In the genomic region with DNA sequence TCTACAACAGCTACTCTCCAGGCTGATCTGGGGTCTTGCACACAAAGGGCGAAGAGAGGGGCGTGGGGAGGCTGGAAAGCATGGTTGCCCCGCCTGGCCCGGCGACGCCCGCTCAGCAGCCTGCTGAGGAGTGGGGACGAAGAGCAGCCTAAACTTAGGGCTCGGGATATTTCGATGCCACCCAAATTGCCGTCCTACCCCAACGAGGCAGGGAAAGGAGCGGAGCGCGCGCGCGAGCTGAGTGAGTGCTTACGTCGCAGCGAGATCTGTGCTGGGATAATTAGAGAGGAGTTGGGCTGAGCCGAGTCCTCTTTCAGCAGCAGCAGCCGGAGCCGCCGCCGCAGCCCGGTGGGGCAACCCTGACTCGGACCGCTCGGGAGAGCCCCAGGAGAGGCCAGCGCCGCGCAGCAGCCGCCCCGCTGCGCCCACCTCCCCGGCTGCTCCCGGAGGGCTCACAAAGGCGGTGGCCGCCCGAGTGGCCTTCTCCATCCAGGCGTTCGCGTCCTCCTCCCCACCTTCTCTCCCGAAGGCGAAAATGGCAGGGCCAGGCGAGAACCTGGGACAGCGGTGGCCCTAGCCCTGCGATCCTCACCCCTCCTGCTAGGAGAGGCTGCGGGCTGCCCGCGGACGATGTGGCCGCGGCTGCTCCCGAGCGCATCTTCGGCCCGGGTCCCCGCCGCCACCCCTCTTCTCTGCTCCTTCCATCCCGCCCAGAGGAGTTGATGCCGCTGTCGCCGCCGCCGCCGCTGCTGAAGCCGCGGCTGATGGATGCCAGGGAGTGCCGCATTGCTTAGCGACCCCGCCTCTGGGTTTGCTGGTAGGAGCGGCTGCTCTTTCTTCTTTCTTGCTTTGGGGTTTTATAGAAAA, we compare ENCODE assay signal across 9 cellular contexts. TPM values are rescaled to one million over a fixed set of nuclear protein-coding genes. Genes with fewer than 3 reads are reported as not detected.
A peak's percentile ranks its signal among the peaks of the same experiment; 100 is the strongest.
DNase-seq lines count a peak whose midpoint lies in the region; ATAC-seq and TF ChIP-seq lines count a peak whose summit lies in the region.
"Had no signal": no experiment of that assay in that cellular context is flagged by ENCODE, and none has a peak within 500 bp of the region (broad histone marks: within the 10 kb centered on the region; RNA-seq: fewer than 3 reads in every experiment).

A gene with protein sequence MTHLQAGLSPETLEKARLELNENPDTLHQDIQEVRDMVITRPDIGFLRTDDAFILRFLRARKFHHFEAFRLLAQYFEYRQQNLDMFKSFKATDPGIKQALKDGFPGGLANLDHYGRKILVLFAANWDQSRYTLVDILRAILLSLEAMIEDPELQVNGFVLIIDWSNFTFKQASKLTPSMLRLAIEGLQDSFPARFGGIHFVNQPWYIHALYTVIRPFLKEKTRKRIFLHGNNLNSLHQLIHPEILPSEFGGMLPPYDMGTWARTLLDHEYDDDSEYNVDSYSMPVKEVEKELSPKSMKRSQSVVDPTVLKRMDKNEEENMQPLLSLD (plus strand): TSS at position 306 of the 867 bp plus-strand sequence. CDS start 1,543 bp downstream, outside the sequence.

- no peaks in the 10 kb centered on the region for H3K9me3 ChIP-seq in ectodermal cell (ENCODE audit: control insufficient read depth, low read length)

- H3K9me3 Mint-ChIP-seq in nephron progenitor cell = no peaks in the 10 kb centered on the region

- no peaks in the 10 kb centered on the region for H3K4me1 ChIP-seq in ectodermal cell (ENCODE audit: control insufficient read depth, insufficient read depth, low read length)

- peaks cover 41% of the 10 kb centered on the region for H3K27me3 ChIP-seq in ectodermal cell (ENCODE audit: control insufficient read depth, insufficient read depth, low read length, poor library complexity, severe bottlenecking)

- H3K4me3 Mint-ChIP-seq in nephron progenitor cell = peak within 1 kb of the TSS; percentile 82

- no peak within 1 kb of the TSS for H3K27ac Mint-ChIP-seq in nephron progenitor cell

- H3K4me3 ChIP-seq in ectodermal cell (ENCODE audit: insufficient read depth, low read depth, low read length) = peak within 1 kb of the TSS; percentile 74

- ATAC-seq in GM19035 (IDR thresholded peaks at IDR 0.05; ENCODE audit: unreplicated experiment) = no peak
- no peak for ATAC-seq in HG02885 (IDR thresholded peaks at IDR 0.05; ENCODE audit: poor library complexity, unreplicated experiment)

- no peak within 1 kb of the TSS for H3K27ac ChIP-seq in ectodermal cell (ENCODE audit: insufficient read depth, low read depth, low read length, poor library complexity, severe bottlenecking)
- H3K27ac ChIP-seq: VCaP had no signal

- H3K36me3 Mint-ChIP-seq in nephron progenitor cell (ENCODE audit: low read depth) = no peaks in the 10 kb centered on the region

- TF ChIP-seq CTCF in nephron progenitor cell (IDR thresholded peaks at IDR 0.05) = no peak

- DNase-seq in Ammon's horn (ENCODE audit: low spot score) = peak; percentile 80
- peak; percentile 68 for DNase-seq in NCI-H2107 treated with DMSO at 0.1 percent for 48 hours (lab: John Stamatoyannopoulos, UW; ENCODE audit: unreplicated experiment)
- DNase-seq in nephron progenitor cell = peak; percentile 71
- DNase-seq in HuH-7 (ENCODE audit: low spot score) = no peak
- DNase-seq in activated T-cell treated with anti-CD3 and anti-CD28 coated beads, Interleukin-2, amount 50 U/mL, for 1 hour = no peak

- H3K36me3 ChIP-seq in ectodermal cell (ENCODE audit: control insufficient read depth, insufficient read depth, low read length) = no peaks in the 10 kb centered on the region

- WGBS in ectodermal cell, 2 experiments = 0% methylated on average over 74 of the region's 74 CpGs

- H3K4me1 Mint-ChIP-seq in nephron progenitor cell = peaks cover 12% of the 10 kb centered on the region

- peaks cover 71% of the 10 kb centered on the region for H3K27me3 Mint-ChIP-seq in nephron progenitor cell (ENCODE audit: low read depth, poor library complexity)

RNA-seq across cellular contexts. Expression of the gene that starts here (rescaled TPM):
- 2.0 TPM for polyA plus RNA-seq in ectodermal cell (2013, experiment 1 of 4)
- 2.5 TPM for polyA plus RNA-seq in ectodermal cell (2013, experiment 2 of 4)
- polyA plus RNA-seq in ectodermal cell (2013, experiment 3 of 4) = 2.7 TPM
- polyA plus RNA-seq in ectodermal cell (2013, experiment 4 of 4) = 2.3 TPM

Comparison
In these comparisons a context has a peak if more than half of its experiments do, and no peak if none do; other contexts are left out.
1. DNase-seq: peak in Ammon's horn (single experiment), NCI-H2107 treated with DMSO at 0.1 percent for 48 hours (single experiment) and nephron progenitor cell (single experiment); none in HuH-7 (single experiment) and activated T-cell treated with anti-CD3 and anti-CD28 coated beads, Interleukin-2, amount 50 U/mL, for 1 hour (single experiment).